Comparison of ENCODE assay signal across 16 cellular contexts in genomic region chr1:160656737-160657476, GRCh38. TPM values are rescaled to one million over a fixed set of nuclear protein-coding genes. Genes with fewer than 3 reads are reported as not detected.
DNase-seq lines count a peak whose midpoint lies in the region; ATAC-seq and TF ChIP-seq lines count a peak whose summit lies in the region.
"Had no signal": no experiment of that assay in that cellular context is flagged by ENCODE, and none has a peak within 500 bp of the region (broad histone marks: within the 10 kb centered on the region; RNA-seq: fewer than 3 reads in every experiment).

No MANE protein-coding gene starts in this region.

- H3K4me1 ChIP-seq in colonic mucosa, result no peaks in the 10 kb centered on the region
- H3K4me1 ChIP-seq: suprapubic skin had no signal

- H3K4me3 Mint-ChIP-seq in activated naive CD4-positive, alpha-beta T cell treated with anti-CD3 and anti-CD28 coated beads, Interleukin-2, amount 50 U/mL, for 24 hours, result peak overlapping the region; percentile 75
- peak overlapping the region; percentile 38 for H3K4me3 Mint-ChIP-seq in activated naive CD8-positive, alpha-beta T cell
- H3K4me3 Mint-ChIP-seq in stimulated activated naive CD8-positive, alpha-beta T cell treated with anti-CD3 and anti-CD28 coated beads, Interleukin-15, amount 100 ng/mL, for 72 hours, result peak overlapping the region; percentile 17 to 44

- H3K36me3 ChIP-seq in colonic mucosa, result no peaks in the 10 kb centered on the region
- H3K36me3 ChIP-seq: HAP-1, left ventricle myocardium inferior, suprapubic skin had no signal

- H3K36me3 Mint-ChIP-seq in activated naive CD4-positive, alpha-beta T cell treated with anti-CD3 and anti-CD28 coated beads, Interleukin-2, amount 50 U/mL, for 24 hours, result peaks cover 2% of the 10 kb centered on the region
- peaks cover 4% of the 10 kb centered on the region for H3K36me3 Mint-ChIP-seq in activated naive CD8-positive, alpha-beta T cell

- no peak for DNase-seq in activated naive CD4-positive, alpha-beta T cell treated with Interleukin-2 at 50 U/mL for 16 hours
- peak; percentile 26 for DNase-seq in LHCN-M2 (ENCODE audit: low read depth)
- DNase-seq in stimulated activated naive CD8-positive, alpha-beta T cell treated with anti-CD3 and anti-CD28 coated beads, Interleukin-15, amount 100 ng/mL, for 72 hours, result no peak
- no peak for DNase-seq in colonic mucosa
- no peak for DNase-seq in NCI-H2227 (lab: John Stamatoyannopoulos, UW; ENCODE audit: unreplicated experiment)
- DNase-seq: KG1; left ventricle myocardium inferior; naive B cell; NCI-H2029; Right ventricle myocardium superior; stimulated activated CD4-positive, alpha-beta T cell treated with anti-CD3 and anti-CD28 coated beads, Interleukin-15, amount 100 ng/mL, for 24 hours had no signal

- no peak for TF ChIP-seq CTCF in colonic mucosa (IDR thresholded peaks at IDR 0.05)

- H3K27me3 Mint-ChIP-seq in activated naive CD4-positive, alpha-beta T cell treated with anti-CD3 and anti-CD28 coated beads, Interleukin-2, amount 50 U/mL, for 24 hours, result no peaks in the 10 kb centered on the region
- H3K27me3 Mint-ChIP-seq in activated naive CD8-positive, alpha-beta T cell, result no peaks in the 10 kb centered on the region
- H3K27me3 Mint-ChIP-seq in stimulated activated naive CD8-positive, alpha-beta T cell treated with anti-CD3 and anti-CD28 coated beads, Interleukin-15, amount 100 ng/mL, for 72 hours, result no peaks in the 10 kb centered on the region
- H3K27me3 Mint-ChIP-seq: naive B cell had no signal

- H3K27ac ChIP-seq in colonic mucosa, result no peak overlapping the region

- peak; percentile 53 for ATAC-seq in stimulated activated naive CD8-positive, alpha-beta T cell treated with anti-CD3 and anti-CD28 coated beads, Interleukin-15, amount 100 ng/mL, for 72 hours
- no peak for ATAC-seq in GM18511 (IDR thresholded peaks at IDR 0.05; ENCODE audit: unreplicated experiment)

- no peak overlapping the region for H3K4me3 ChIP-seq in colonic mucosa
- H3K4me3 ChIP-seq: HAP-1, left ventricle myocardium inferior, suprapubic skin had no signal

- intact Hi-C loops in colonic mucosa (cut with DNase I), result no loop called here

- H3K9ac ChIP-seq in colonic mucosa (ENCODE audit: low read depth in 2 of 2, low read length in 2 of 2), result no peak overlapping the region

- H3K4me1 Mint-ChIP-seq in activated naive CD4-positive, alpha-beta T cell treated with anti-CD3 and anti-CD28 coated beads, Interleukin-2, amount 50 U/mL, for 24 hours, result peaks cover 82% of the 10 kb centered on the region
- peaks cover 57% of the 10 kb centered on the region for H3K4me1 Mint-ChIP-seq in activated naive CD8-positive, alpha-beta T cell (ENCODE audit: low read depth)
- H3K4me1 Mint-ChIP-seq in stimulated activated naive CD8-positive, alpha-beta T cell treated with anti-CD3 and anti-CD28 coated beads, Interleukin-15, amount 100 ng/mL, for 72 hours, result peaks cover 68% of the 10 kb centered on the region

- no peaks in the 10 kb centered on the region for H3K9me3 ChIP-seq in colonic mucosa
- H3K9me3 ChIP-seq: HAP-1, suprapubic skin had no signal

- no peaks in the 10 kb centered on the region for H3K9me3 Mint-ChIP-seq in activated naive CD4-positive, alpha-beta T cell treated with anti-CD3 and anti-CD28 coated beads, Interleukin-2, amount 50 U/mL, for 24 hours
- H3K9me3 Mint-ChIP-seq in activated naive CD8-positive, alpha-beta T cell (ENCODE audit: low read depth), result no peaks in the 10 kb centered on the region
- H3K9me3 Mint-ChIP-seq in stimulated activated naive CD8-positive, alpha-beta T cell treated with anti-CD3 and anti-CD28 coated beads, Interleukin-15, amount 100 ng/mL, for 72 hours, result peaks cover 16 to 18% of the 10 kb centered on the region in 2 donors

- H3K27me3 ChIP-seq in colonic mucosa, result no peaks in the 10 kb centered on the region
- H3K27me3 ChIP-seq: suprapubic skin had no signal

- H3K27ac Mint-ChIP-seq in activated naive CD4-positive, alpha-beta T cell treated with anti-CD3 and anti-CD28 coated beads, Interleukin-2, amount 50 U/mL, for 24 hours, result peak overlapping the region; percentile 85
- peak overlapping the region; percentile 76 for H3K27ac Mint-ChIP-seq in activated naive CD8-positive, alpha-beta T cell
- H3K27ac Mint-ChIP-seq in stimulated activated naive CD8-positive, alpha-beta T cell treated with anti-CD3 and anti-CD28 coated beads, Interleukin-15, amount 100 ng/mL, for 72 hours, result peak overlapping the region in 1 of 2 donors; percentile 63

RNA-seq across cellular contexts. Expression of gene SLAMF1, which starts 10.1 kb away (rescaled TPM):
- total RNA-seq in LHCN-M2 (2014; rRNA removed) (0.38 TPM in 1 of 2 replicates, not detected in the other), colonic mucosa (1 to 10 TPM in 1 of 2 donors, under 1 TPM in 1; 0.69 to 1.2 TPM)
- polyA plus RNA-seq in LHCN-M2 (2012), result 0.09 TPM
- total RNA-seq: left ventricle myocardium inferior, suprapubic skin had no signal

RNA-seq across cellular contexts. Expression of gene CD48, which starts 54.7 kb away (rescaled TPM):
- total RNA-seq in LHCN-M2 (2014; rRNA removed), result not detected in 2 replicates
- polyA plus RNA-seq in LHCN-M2 (2012), result not detected
- 1 to 10 TPM; 4.9 to 9.2 TPM for total RNA-seq in colonic mucosa
